ENCODE assay signal across 17 cellular contexts in genomic region chr15:77840962-77841361, GRCh38.
DNase-seq lines count a peak whose midpoint lies in the region; FAIRE-seq and TF ChIP-seq lines count a peak whose summit lies in the region.
"Had no signal": no experiment of that assay in that cellular context is flagged by ENCODE, and none has a peak within 500 bp of the region (broad histone marks: within the 10 kb centered on the region; RNA-seq: fewer than 3 reads in every experiment).

No MANE protein-coding gene starts in this region.

- no peaks in the 10 kb centered on the region for H4K20me1 ChIP-seq in osteoblast (ENCODE audit: insufficient read depth, low read length)

- H3K27me3 ChIP-seq in osteoblast (ENCODE audit: insufficient read depth, low read length) = peaks cover 44% of the 10 kb centered on the region
- H3K27me3 ChIP-seq in A673 (replicated peaks; ENCODE audit: insufficient read depth, low read depth, low read length, poor library complexity) = no peaks in the 10 kb centered on the region
- H3K27me3 ChIP-seq: pancreas had no signal

- H3K4me2 ChIP-seq in osteoblast (ENCODE audit: insufficient read depth, low read length) = no peak overlapping the region

- H2AFZ ChIP-seq in osteoblast (ENCODE audit: low read length) = no peak overlapping the region

- H3K27ac ChIP-seq in osteoblast (ENCODE audit: low read depth, low read length) (no peak overlapping the region), A673 (ENCODE audit: low read depth, low read length, poor library complexity, severe bottlenecking) (no peak overlapping the region)
- H3K27ac ChIP-seq: pancreas had no signal

- DNase-seq in GM04503 (ENCODE audit: low read depth) (peak; percentile 32), RCC 7860 (ENCODE audit: low spot score) (peak; percentile 28), epithelial cell of proximal tubule (ENCODE audit: low read depth) (peak; percentile 94), osteoblast (ENCODE audit: insufficient read length, low spot score, missing footprints) (peak; percentile 88), germinal center (ENCODE audit: low spot score) (no peak), A673 (ENCODE audit: low spot score) (no peak), GM12891 (ENCODE audit: insufficient read length, low spot score) (no peak), NOMO-1 treated with DMSO at 0.1 percent for 48 hours (lab: John Stamatoyannopoulos, UW; ENCODE audit: unreplicated experiment) (no peak)
- DNase-seq: KG1; left cardiac atrium; NCI-H2107; RPMI8226; stimulated activated CD4-positive, alpha-beta T cell treated with anti-CD3 and anti-CD28 coated beads, Interleukin-2, amount 100 ng/mL, for 24 hours; stimulated activated naive CD4-positive, alpha-beta T cell had no signal

- TF ChIP-seq POLR2A in GM12891 (IDR thresholded peaks at IDR 0.05; ENCODE audit: low read depth, low read length) = no peak

- TF ChIP-seq CTCF in epithelial cell of proximal tubule (conservative IDR thresholded peaks at IDR 0.05; ENCODE audit: low read depth, low read length) (no peak), osteoblast (IDR thresholded peaks at IDR 0.05; ENCODE audit: extremely low read depth, low read depth, low read length) (no peak), A673 (conservative IDR thresholded peaks at IDR 0.05; ENCODE audit: low read depth, low read length) (no peak)

- H3K9me3 ChIP-seq in osteoblast (ENCODE audit: low read depth, low read length) (no peaks in the 10 kb centered on the region), A673 (ENCODE audit: low read depth, low read length, poor library complexity, severe bottlenecking) (no peaks in the 10 kb centered on the region)
- H3K9me3 ChIP-seq: pancreas had no signal

- intact Hi-C loops in A673 (cut with micrococcal nuclease; ENCODE audit: unreplicated experiment) = no loop called here

- no peak overlapping the region for H3K4me3 ChIP-seq in epithelial cell of proximal tubule (ENCODE audit: low read depth, low read length)
- H3K4me3 ChIP-seq in osteoblast (ENCODE audit: insufficient read depth, low read length) = no peak overlapping the region
- H3K4me3 ChIP-seq in A673 (ENCODE audit: low read depth, low read length, poor library complexity, severe bottlenecking) = no peak overlapping the region
- H3K4me3 ChIP-seq: HAP-1, pancreas had no signal

- CTCF ChIA-PET in A673 (lab: Charles Lee) = no interaction called here

- no TSS peak for BruUV-seq in A673 (replicated peaks; lab: Mats Ljungman, UMichigan)

- no peaks in the 10 kb centered on the region for H3K36me3 ChIP-seq in osteoblast (ENCODE audit: insufficient read depth, low read length)
- H3K36me3 ChIP-seq in A673 (ENCODE audit: insufficient read depth, low read length, poor library complexity, severe bottlenecking) = no peaks in the 10 kb centered on the region
- H3K36me3 ChIP-seq: HAP-1, pancreas had no signal

- H3K4me1 ChIP-seq in osteoblast (ENCODE audit: insufficient read depth, low read length) (peaks cover 5% of the 10 kb centered on the region), A673 (ENCODE audit: insufficient read depth, low read length, poor library complexity, severe bottlenecking) (no peaks in the 10 kb centered on the region)
- H3K4me1 ChIP-seq: HAP-1, pancreas had no signal

- FAIRE-seq in RCC 7860 (lab: Jason Lieb, UNC) = peak; percentile 68
- no peak for FAIRE-seq in GM12891 (lab: Jason Lieb, UNC)
- FAIRE-seq: pancreas, TTC549 had no signal

- POLR2A ChIA-PET in A673 (lab: Charles Lee; ENCODE audit: low non-redundant PET) = no interaction called here

- H3K79me2 ChIP-seq in osteoblast (ENCODE audit: insufficient read depth, low read length) = no peaks in the 10 kb centered on the region

TF ChIP-seq in GM12891, 5 proteins besides CTCF, POLR2A, EP300 and RAD21:
- no peak for TF ChIP-seq POU2F2 (IDR thresholded peaks at IDR 0.05; ENCODE audit: low read depth, low read length)
- no peak for TF ChIP-seq POLR2AphosphoS5 (IDR thresholded peaks at IDR 0.05; ENCODE audit: low read depth, low read length)
- TF ChIP-seq SPI1 (IDR thresholded peaks at IDR 0.05; ENCODE audit: low read depth, low read length) = no peak
- TF ChIP-seq TAF1 (IDR thresholded peaks at IDR 0.05; ENCODE audit: low read depth, low read length) = no peak
- TF ChIP-seq PAX5 (IDR thresholded peaks at IDR 0.05; ENCODE audit: insufficient read depth, low read length, severe bottlenecking) = no peak

Comparison
In these comparisons a context has a peak if more than half of its experiments do, and no peak if none do; other contexts are left out.
1. DNase-seq: peak in GM04503 (single experiment), RCC 7860 (single experiment), epithelial cell of proximal tubule (single experiment) and osteoblast (single experiment); none in germinal center (single experiment), A673 (single experiment), GM12891 (single experiment) and NOMO-1 treated with DMSO at 0.1 percent for 48 hours (single experiment).